ENCODE assay signal across 11 cellular contexts in the genomic region with DNA sequence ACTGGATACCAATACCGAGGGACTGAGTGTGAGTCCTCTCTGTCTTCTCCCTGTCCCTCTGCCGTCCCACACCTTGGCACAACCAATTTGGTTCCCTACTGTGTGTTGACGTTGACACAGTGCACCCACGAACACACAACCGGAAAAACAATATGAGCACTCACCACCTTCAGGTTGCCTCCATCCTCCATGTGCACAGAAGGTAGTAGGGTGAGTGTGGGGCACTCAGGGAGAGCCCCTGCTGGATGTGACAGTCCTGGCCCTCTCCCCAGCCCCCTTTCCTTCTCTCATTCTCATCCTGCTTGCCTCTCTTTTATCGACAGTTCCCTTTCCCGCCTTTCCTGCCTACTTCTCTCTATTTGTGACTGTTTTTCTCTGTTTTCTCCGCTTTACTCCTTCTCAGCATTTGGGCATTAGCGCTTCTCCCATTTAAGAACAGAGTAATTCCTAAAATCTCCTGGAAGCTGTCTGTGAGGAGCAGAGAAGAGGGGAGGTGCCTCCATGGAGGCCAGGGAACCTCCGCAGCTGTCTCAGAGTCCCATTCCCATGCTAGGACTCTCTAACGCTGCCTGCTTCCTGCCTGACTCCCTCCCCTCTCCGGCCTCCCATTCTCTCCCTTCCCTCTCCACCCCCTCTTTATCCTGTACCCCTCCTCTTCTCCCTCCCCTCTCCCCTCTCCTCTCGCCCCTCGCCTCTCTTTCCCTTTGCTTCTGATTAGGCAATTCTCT. TPM values are rescaled to one million over a fixed set of nuclear protein-coding genes. Genes with fewer than 3 reads are reported as not detected.
DNase-seq lines count a peak whose midpoint lies in the region; ATAC-seq and TF ChIP-seq lines count a peak whose summit lies in the region.
"Had no signal": no experiment of that assay in that cellular context is flagged by ENCODE, and none has a peak within 500 bp of the region (broad histone marks: within the 10 kb centered on the region; RNA-seq: fewer than 3 reads in every experiment).

No MANE protein-coding gene starts in this region.

- no peak for TF ChIP-seq POLR2A in tibial nerve (IDR thresholded peaks at IDR 0.05)

- peaks cover 9% of the 10 kb centered on the region for H3K27me3 Mint-ChIP-seq in endothelial cell (ENCODE audit: unreplicated experiment)
- H3K27me3 Mint-ChIP-seq in activated CD8-positive, alpha-beta T cell treated with anti-CD3 and anti-CD28 coated beads for 36 hours: peaks cover 54% of the 10 kb centered on the region

- H3K9me3 ChIP-seq in mononuclear cell (ENCODE audit: low read depth, low read length): no peaks in the 10 kb centered on the region
- H3K9me3 ChIP-seq in tibial nerve: no peaks in the 10 kb centered on the region

- peak overlapping the region; percentile 94 for H3K4me3 Mint-ChIP-seq in endothelial cell (ENCODE audit: unreplicated experiment)
- no peak overlapping the region for H3K4me3 Mint-ChIP-seq in activated CD8-positive, alpha-beta T cell treated with anti-CD3 and anti-CD28 coated beads for 36 hours

- H3K4me3 ChIP-seq in mononuclear cell (ENCODE audit: low read length) (peak overlapping the region; percentile 13), tibial nerve (peak overlapping the region; percentile 6 to 47 (median 36))

- H3K4me1 ChIP-seq in mononuclear cell (ENCODE audit: insufficient read depth, low read length) (peaks cover 4% of the 10 kb centered on the region), tibial nerve (peaks cover 0 to 18% (median 0%) of the 10 kb centered on the region in 4 donors)

- no peak for TF ChIP-seq CTCF in endothelial cell (IDR thresholded peaks at IDR 0.05; ENCODE audit: unreplicated experiment)
- no peak for TF ChIP-seq CTCF in tibial nerve (IDR thresholded peaks at IDR 0.05)
- no peak for TF ChIP-seq CTCF in activated CD8-positive, alpha-beta T cell treated with anti-CD3 and anti-CD28 coated beads for 36 hours (IDR thresholded peaks at IDR 0.05)

- H3K27ac ChIP-seq in tibial nerve: peak overlapping the region in 2 of 4 donors; percentile 7 to 11

- TF ChIP-seq EP300 in tibial nerve (IDR thresholded peaks at IDR 0.05): no peak

- intact Hi-C loops in activated CD8-positive, alpha-beta T cell treated with anti-CD3 and anti-CD28 coated beads for 36 hours (cut with micrococcal nuclease): no loop called here

- peaks cover 24% of the 10 kb centered on the region for H3K4me1 Mint-ChIP-seq in endothelial cell (ENCODE audit: unreplicated experiment)
- H3K4me1 Mint-ChIP-seq in activated CD8-positive, alpha-beta T cell treated with anti-CD3 and anti-CD28 coated beads for 36 hours (ENCODE audit: low read depth): peaks cover 2% of the 10 kb centered on the region

- H3K36me3 Mint-ChIP-seq in endothelial cell (ENCODE audit: low read depth, unreplicated experiment): no peaks in the 10 kb centered on the region
- no peaks in the 10 kb centered on the region for H3K36me3 Mint-ChIP-seq in activated CD8-positive, alpha-beta T cell treated with anti-CD3 and anti-CD28 coated beads for 36 hours (ENCODE audit: low read depth)

- H3K27me3 ChIP-seq in mononuclear cell (ENCODE audit: insufficient read depth, low read length) (peaks cover 61% of the 10 kb centered on the region), tibial nerve (no peaks in the 10 kb centered on the region)

- CTCF ChIA-PET in activated CD8-positive, alpha-beta T cell treated with anti-CD3 and anti-CD28 coated beads for 36 hours (lab: Charles Lee): no interaction called here

- H3K27ac Mint-ChIP-seq in endothelial cell (ENCODE audit: unreplicated experiment): peak overlapping the region; percentile 84
- H3K27ac Mint-ChIP-seq in activated CD8-positive, alpha-beta T cell treated with anti-CD3 and anti-CD28 coated beads for 36 hours: no peak overlapping the region

- DNase-seq in NCI-H82 (lab: John Stamatoyannopoulos, UW): peak; percentile 67
- DNase-seq in NCI-H82 treated with DMSO at 0.1 percent for 48 hours (lab: John Stamatoyannopoulos, UW; ENCODE audit: unreplicated experiment): no peak
- DNase-seq in endothelial cell (ENCODE audit: low spot score): peak; percentile 27
- DNase-seq in tibial nerve (ENCODE audit: low spot score in 2 of 2): no peak
- no peak for DNase-seq in dedifferentiated amniotic fluid mesenchymal stem cell (ENCODE audit: extremely low spot score)
- no peak for DNase-seq in activated CD8-positive, alpha-beta T cell treated with anti-CD3 and anti-CD28 coated beads for 36 hours
- DNase-seq: ACHN; activated CD4-positive, alpha-beta T cell treated with anti-CD3 and anti-CD28 coated beads, Interleukin-2, amount 50 U/mL, for 48 hours; NCI-H1092 had no signal

- peaks cover 0 to 14% (median 0%) of the 10 kb centered on the region in 3 donors for H3K36me3 ChIP-seq in tibial nerve

- H3K9me3 Mint-ChIP-seq in endothelial cell (ENCODE audit: unreplicated experiment): no peaks in the 10 kb centered on the region
- H3K9me3 Mint-ChIP-seq in activated CD8-positive, alpha-beta T cell treated with anti-CD3 and anti-CD28 coated beads for 36 hours: no peaks in the 10 kb centered on the region

- ATAC-seq in activated CD8-positive, alpha-beta T cell treated with anti-CD3 and anti-CD28 coated beads for 36 hours: no peak
- ATAC-seq in HG03039 (IDR thresholded peaks at IDR 0.05; ENCODE audit: unreplicated experiment): no peak

- POLR2A ChIA-PET in activated CD8-positive, alpha-beta T cell treated with anti-CD3 and anti-CD28 coated beads for 36 hours (lab: Charles Lee): no interaction called here

- WGBS in tibial nerve, 2 donors: 32 to 37% methylated on average over 14 of the region's 14 CpGs

RNA-seq across cellular contexts. Expression of gene CADM3, which starts 16.4 kb away (rescaled TPM):
- 4.0 TPM for total RNA-seq in endothelial cell (ENCODE audit: unreplicated experiment)
- 0.10 TPM for total RNA-seq in mononuclear cell
- total RNA-seq in tibial nerve: 10 to 100 TPM; 56.1 to 99.2 (median 85.9) TPM
- total RNA-seq in activated CD8-positive, alpha-beta T cell treated with anti-CD3 and anti-CD28 coated beads for 36 hours: not detected

RNA-seq across cellular contexts. Expression of gene ACKR1, which starts 16.9 kb away (rescaled TPM):
- total RNA-seq in endothelial cell (ENCODE audit: unreplicated experiment) (0.23 TPM), mononuclear cell (not detected), tibial nerve (100 to 1,000 TPM; 128 to 363 (median 212) TPM)
- not detected for total RNA-seq in activated CD8-positive, alpha-beta T cell treated with anti-CD3 and anti-CD28 coated beads for 36 hours

Comparison
In these comparisons a context has a peak if more than half of its experiments do, and no peak if none do; other contexts are left out.
1. DNase-seq: peak in NCI-H82 (single experiment) and endothelial cell (single experiment); none in NCI-H82 treated with DMSO at 0.1 percent for 48 hours (single experiment), tibial nerve (0 of 2), dedifferentiated amniotic fluid mesenchymal stem cell (single experiment) and activated CD8-positive, alpha-beta T cell treated with anti-CD3 and anti-CD28 coated beads for 36 hours (single experiment).
2. RNA of gene CADM3, which starts 16.4 kb away (total RNA-seq): 56.1 to 99.2 TPM in tibial nerve; 4.0 TPM in endothelial cell (single experiment), 0.10 TPM in mononuclear cell (single experiment) and not detected in activated CD8-positive, alpha-beta T cell treated with anti-CD3 and anti-CD28 coated beads for 36 hours; every median in the first group is over 10 times any median in the second.
3. RNA of gene ACKR1, which starts 16.9 kb away (total RNA-seq): 128 to 363 TPM in tibial nerve; 0.23 TPM in endothelial cell (single experiment), not detected in mononuclear cell (single experiment) and not detected in activated CD8-positive, alpha-beta T cell treated with anti-CD3 and anti-CD28 coated beads for 36 hours; every median in the first group is over 100 times any median in the second.